In the genomic region with DNA sequence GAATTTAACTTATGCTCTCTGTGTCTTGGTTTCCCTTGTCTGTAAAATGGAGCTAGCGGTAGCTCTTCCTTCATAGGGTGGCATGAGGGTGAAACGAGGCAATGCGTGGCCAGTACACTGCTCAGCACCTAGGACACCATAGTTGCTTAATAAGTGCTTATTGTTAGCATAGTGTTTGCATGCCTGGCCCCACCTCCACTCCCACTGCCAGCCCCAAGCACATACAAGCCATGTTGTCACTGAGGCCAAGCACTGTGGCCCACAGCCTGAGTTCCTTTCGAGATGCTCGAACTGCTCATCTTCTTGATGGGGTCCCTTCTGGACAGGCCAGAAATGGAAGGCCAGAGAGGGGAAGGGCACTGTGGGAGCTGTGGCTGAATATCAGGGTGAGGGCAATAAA, we compare ENCODE assay signal across 1 cellular context.
TF ChIP-seq lines count a peak whose summit lies in the region.

No MANE protein-coding gene starts in this region.

TF ChIP-seq in K562, 482 proteins besides CTCF, POLR2A, EP300 and RAD21:
- TF ChIP-seq ERF (CRISPR knock-in tag; IDR thresholded peaks at IDR 0.05) = 0 out of 2 replicates have a peak, but pooled peaks have one; percentile 8
- TF ChIP-seq TCF15 (CRISPR knock-in tag; IDR thresholded peaks at IDR 0.05) = no peak
- no peak for TF ChIP-seq SIN3B (IDR thresholded peaks at IDR 0.05; ENCODE audit: low read depth)
- TF ChIP-seq NR2C2 (CRISPR knock-in tag; IDR thresholded peaks at IDR 0.05) = no peak
- 0 out of 2 replicates have a peak, but pooled peaks have one; percentile 38 for TF ChIP-seq NR2C2 (tag; IDR thresholded peaks at IDR 0.05)
- peak; percentile 66; the same call in 1 of the 2 replicates for TF ChIP-seq ZKSCAN8 (CRISPR knock-in tag; IDR thresholded peaks at IDR 0.05)
- 0 out of 2 replicates have a peak, but pooled peaks have one; percentile 1 for TF ChIP-seq TEAD4 (IDR thresholded peaks at IDR 0.05; ENCODE audit: low read length)
- no peak for TF ChIP-seq TEAD4 (CRISPR knock-in tag; IDR thresholded peaks at IDR 0.05; ENCODE audit: borderline replicate concordance)
- TF ChIP-seq HSF4 (CRISPR knock-in tag; IDR thresholded peaks at IDR 0.05; ENCODE audit: borderline replicate concordance) = no peak
TF ChIP-seq in K562: peak in this region for 4.
